12 cellular contexts compared by ENCODE assay signal in genomic region chr1:19462781-19463180, GRCh38. TPM values are rescaled to one million over a fixed set of nuclear protein-coding genes. Genes with fewer than 3 reads are reported as not detected.
DNase-seq lines count a peak whose midpoint lies in the region; ATAC-seq, FAIRE-seq and TF ChIP-seq lines count a peak whose summit lies in the region.
"Had no signal": no experiment of that assay in that cellular context is flagged by ENCODE, and none has a peak within 500 bp of the region (broad histone marks: within the 10 kb centered on the region; RNA-seq: fewer than 3 reads in every experiment).

No MANE protein-coding gene starts in this region.

- peak; percentile 15 for FAIRE-seq in endothelial cell of umbilical vein (lab: Jason Lieb, UNC)
- FAIRE-seq: urothelium cell line had no signal

- H3K36me3 ChIP-seq in endothelial cell of umbilical vein (ENCODE audit: control insufficient read depth in 2 of 2, extremely low read depth in 1 of 2, insufficient read depth in 2 of 2, low read length in 2 of 2), result peaks cover 2 to 4% of the 10 kb centered on the region in 2 experiments

- BruUV-seq in endothelial cell of umbilical vein (replicated peaks; lab: Mats Ljungman, UMichigan), result no TSS peak

- no peak overlapping the region for H3K4me3 ChIP-seq in endothelial cell of umbilical vein (replicated peaks in 1 of 3; ENCODE audit: insufficient read depth in 1 of 3, low read depth in 1 of 3, low read length in 3 of 3)
- H3K4me3 ChIP-seq: mucosa of descending colon had no signal

- peaks cover 90% of the 10 kb centered on the region for H3K4me1 Mint-ChIP-seq in activated T-cell treated with anti-CD3 and anti-CD28 coated beads, Interleukin-2, amount 50 U/mL, for 24 hours (ENCODE audit: low read depth)
- peaks cover 91 to 94% (median 93%) of the 10 kb centered on the region in 3 donors for H3K4me1 Mint-ChIP-seq in T-cell
- peaks cover 50 to 86% of the 10 kb centered on the region in 2 donors for H3K4me1 Mint-ChIP-seq in stimulated activated naive B cell treated with anti-CD40 and anti-IgM and Interleukin-4, amounts not matched to agents 10 μg/mL and 1 μg/mL and 100 μg/mL, for 72 hours

- CTCF ChIA-PET in T-cell (lab: Charles Lee) (interaction anchor here in 1 of 2 donors (1.0 to 1.7 kb wide), 3 partner anchors 9 to 23 kb away, joined by 4 to 6 read pairs (median 6); no protein-coding TSS in a partner anchor), endothelial cell of umbilical vein (lab: Charles Lee) (no interaction called here)

- POLR2A ChIA-PET in T-cell (lab: Charles Lee) (no interaction called here), endothelial cell of umbilical vein (lab: Charles Lee) (no interaction called here)

- H3K9me3 ChIP-seq in endothelial cell of umbilical vein (replicated peaks; ENCODE audit: control insufficient read depth, insufficient read depth, low read length), result no peaks in the 10 kb centered on the region
- H3K9me3 ChIP-seq: mucosa of descending colon had no signal

- H3K79me2 ChIP-seq in endothelial cell of umbilical vein (ENCODE audit: control insufficient read depth, insufficient read depth, low read length), result peaks cover 83% of the 10 kb centered on the region

- no peaks in the 10 kb centered on the region for H3K9me3 Mint-ChIP-seq in activated T-cell treated with anti-CD3 and anti-CD28 coated beads, Interleukin-2, amount 50 U/mL, for 24 hours
- no peaks in the 10 kb centered on the region for H3K9me3 Mint-ChIP-seq in T-cell
- peaks cover 1 to 3% of the 10 kb centered on the region in 2 donors for H3K9me3 Mint-ChIP-seq in stimulated activated naive B cell treated with anti-CD40 and anti-IgM and Interleukin-4, amounts not matched to agents 10 μg/mL and 1 μg/mL and 100 μg/mL, for 72 hours

- peak in 1 of 4 experiments; percentile 1 for ATAC-seq in T-cell (replicated peaks in 1 of 4)
- ATAC-seq in stimulated activated naive B cell treated with anti-CD40 and anti-IgM and Interleukin-4, amounts not matched to agents 10 μg/mL and 1 μg/mL and 100 μg/mL, for 72 hours (replicated peaks), result no peak

- H3K4me1 ChIP-seq in endothelial cell of umbilical vein (ENCODE audit: control insufficient read depth, extremely low read depth, insufficient read depth, low read length), result peaks cover 15% of the 10 kb centered on the region

- TF ChIP-seq CTCF in endothelial cell of umbilical vein (IDR thresholded peaks at IDR 0.05; ENCODE audit: extremely low read depth in 1 of 2, insufficient read depth in 1 of 2, low read depth in 1 of 2, low read length in 2 of 2), result no peak

- intact Hi-C loops in endothelial cell of umbilical vein (cut with micrococcal nuclease), result no loop called here

- peak overlapping the region; percentile 52 for H3K4me3 Mint-ChIP-seq in activated T-cell treated with anti-CD3 and anti-CD28 coated beads, Interleukin-2, amount 50 U/mL, for 24 hours
- H3K4me3 Mint-ChIP-seq in T-cell, result peak overlapping the region; percentile 66 to 83 (median 69)
- H3K4me3 Mint-ChIP-seq in stimulated activated naive B cell treated with anti-CD40 and anti-IgM and Interleukin-4, amounts not matched to agents 10 μg/mL and 1 μg/mL and 100 μg/mL, for 72 hours, result peak overlapping the region; percentile 55 to 61

- dilution Hi-C loops in endothelial cell of umbilical vein (cut with MboI; ENCODE audit: extremely low pct_ligation_motif_present, low sequenced_read_pairs), result no loop called here

- no peaks in the 10 kb centered on the region for H3K9me1 ChIP-seq in endothelial cell of umbilical vein (replicated peaks; ENCODE audit: control insufficient read depth, extremely low read depth, insufficient read depth, low read length)

- no peak overlapping the region for H3K9ac ChIP-seq in endothelial cell of umbilical vein (replicated peaks; ENCODE audit: extremely low read depth, insufficient read depth, low read length)
- H3K9ac ChIP-seq: KMS-11 had no signal

- no peaks in the 10 kb centered on the region for H3K27me3 ChIP-seq in endothelial cell of umbilical vein (ENCODE audit: control insufficient read depth in 2 of 2, insufficient read depth in 2 of 2, low read length in 2 of 2)

- H3K27ac Mint-ChIP-seq in activated T-cell treated with anti-CD3 and anti-CD28 coated beads, Interleukin-2, amount 50 U/mL, for 24 hours, result peak overlapping the region; percentile 90
- H3K27ac Mint-ChIP-seq in T-cell, result peak overlapping the region; percentile 90 to 99
- peak overlapping the region; percentile 86 for H3K27ac Mint-ChIP-seq in stimulated activated naive B cell treated with anti-CD40 and anti-IgM and Interleukin-4, amounts not matched to agents 10 μg/mL and 1 μg/mL and 100 μg/mL, for 72 hours

- peaks cover 52% of the 10 kb centered on the region for H3K36me3 Mint-ChIP-seq in activated T-cell treated with anti-CD3 and anti-CD28 coated beads, Interleukin-2, amount 50 U/mL, for 24 hours (ENCODE audit: low read depth)
- H3K36me3 Mint-ChIP-seq in T-cell, result peaks cover 22% of the 10 kb centered on the region
- peaks cover 20 to 37% of the 10 kb centered on the region in 2 donors for H3K36me3 Mint-ChIP-seq in stimulated activated naive B cell treated with anti-CD40 and anti-IgM and Interleukin-4, amounts not matched to agents 10 μg/mL and 1 μg/mL and 100 μg/mL, for 72 hours

- H3K4me2 ChIP-seq in endothelial cell of umbilical vein (ENCODE audit: insufficient read depth, low read length), result no peak overlapping the region
- H3K4me2 ChIP-seq: KMS-11 had no signal

- H2AFZ ChIP-seq in endothelial cell of umbilical vein (ENCODE audit: low read depth, low read length), result no peak overlapping the region

- no peaks in the 10 kb centered on the region for H3K27me3 Mint-ChIP-seq in activated T-cell treated with anti-CD3 and anti-CD28 coated beads, Interleukin-2, amount 50 U/mL, for 24 hours
- no peaks in the 10 kb centered on the region for H3K27me3 Mint-ChIP-seq in T-cell
- H3K27me3 Mint-ChIP-seq in stimulated activated naive B cell treated with anti-CD40 and anti-IgM and Interleukin-4, amounts not matched to agents 10 μg/mL and 1 μg/mL and 100 μg/mL, for 72 hours, result no peaks in the 10 kb centered on the region

- DNase-seq in activated T-cell treated with anti-CD3 and anti-CD28 coated beads, Interleukin-2, amount 50 U/mL, for 24 hours, result no peak
- no peak for DNase-seq in activated T-cell treated with anti-CD3 and anti-CD28 coated beads, Interleukin-2, amount 50 U/mL, for 48 hours
- no peak for DNase-seq in T-cell
- DNase-seq in endothelial cell of umbilical vein (ENCODE audit: low read depth, low spot score), result no peak
- DNase-seq in stimulated activated naive B cell treated with anti-CD40 and anti-IgM and Interleukin-4, amounts not matched to agents 10 μg/mL and 1 μg/mL and 100 μg/mL, for 72 hours, result no peak
- DNase-seq in NK-92 treated with Interleukin-12 subunit alpha and Interleukin-12 subunit beta, amount 100 ng/mL, for 24 hours (lab: John Stamatoyannopoulos, UW), result no peak
- DNase-seq in activated CD4-positive, CD25-positive, alpha-beta regulatory T cell treated with anti-CD3 and anti-CD28 coated beads, Interleukin-2, amount 50 U/mL, for 72 hours, result no peak
- no peak for DNase-seq in kidney glomerular epithelial cell (lab: John Stamatoyannopoulos, UW)
- DNase-seq: NCI-H2081 had no signal

- H4K20me1 ChIP-seq in endothelial cell of umbilical vein (replicated peaks; ENCODE audit: control insufficient read depth, extremely low read depth, insufficient read depth, low read length), result peaks cover 11% of the 10 kb centered on the region

- no peak overlapping the region for H3K27ac ChIP-seq in endothelial cell of umbilical vein (ENCODE audit: insufficient read depth, low read depth, low read length)
- H3K27ac ChIP-seq: KMS-11 had no signal

- no peak for TF ChIP-seq POLR2A in endothelial cell of umbilical vein (IDR thresholded peaks at IDR 0.05; ENCODE audit: low read depth, low read length)

TF ChIP-seq in endothelial cell of umbilical vein, 7 proteins besides CTCF, POLR2A, EP300 and RAD21:
- no peak for TF ChIP-seq FOS (IDR thresholded peaks at IDR 0.05; ENCODE audit: borderline replicate concordance, insufficient read depth, low read length)

RNA-seq across cellular contexts. Expression of gene CAPZB, which starts 22.6 kb away (rescaled TPM):
- total RNA-seq in T-cell (100 to 1,000 TPM; 272 to 342 (median 320) TPM), endothelial cell of umbilical vein (339 and 347 TPM in 2 replicates)
- polyA plus RNA-seq in endothelial cell of umbilical vein, result 145 and 196 TPM in 2 replicates
- polyA plus RNA-seq in endothelial cell of umbilical vein (2011; cell fraction: cytosol; rRNA removed), result 324 and 349 TPM in 2 replicates
- 134 and 156 TPM in 2 replicates for polyA plus RNA-seq in endothelial cell of umbilical vein (2011; cell fraction: nucleus; rRNA removed)
- 289 and 327 TPM in 2 replicates for polyA plus RNA-seq in endothelial cell of umbilical vein (2012)
- 88.2 and 117 TPM in 2 replicates for polyA minus RNA-seq in endothelial cell of umbilical vein
- 35.2 TPM for polyA minus RNA-seq in endothelial cell of umbilical vein (2011; cell fraction: cytosol; rRNA and poly(A)+ RNA removed)
- polyA minus RNA-seq in endothelial cell of umbilical vein (2011; cell fraction: nucleus; rRNA and poly(A)+ RNA removed), result 33.1 and 43.8 TPM in 2 replicates
